In genomic region chr7:44530990-44531389, GRCh38 we compare ENCODE assay signal across 1 cellular context.
TF ChIP-seq lines count a peak whose summit lies in the region.

No MANE protein-coding gene starts in this region.

TF ChIP-seq in HCT116, 20 proteins besides CTCF, POLR2A, EP300 and RAD21:
- TF ChIP-seq POLR2AphosphoS5 (IDR thresholded peaks at IDR 0.05; ENCODE audit: low read depth, low read length) (no peak), EGR1 (IDR thresholded peaks at IDR 0.05; ENCODE audit: low read depth) (no peak), MAX (IDR thresholded peaks at IDR 0.05) (no peak), JUND (IDR thresholded peaks at IDR 0.05) (no peak), CEBPB (IDR thresholded peaks at IDR 0.05; ENCODE audit: low read depth) (no peak), FOSL1 (IDR thresholded peaks at IDR 0.05; ENCODE audit: low read depth) (no peak), ZFX (IDR thresholded peaks at IDR 0.05) (no peak)
- TF ChIP-seq, protein P1, sequence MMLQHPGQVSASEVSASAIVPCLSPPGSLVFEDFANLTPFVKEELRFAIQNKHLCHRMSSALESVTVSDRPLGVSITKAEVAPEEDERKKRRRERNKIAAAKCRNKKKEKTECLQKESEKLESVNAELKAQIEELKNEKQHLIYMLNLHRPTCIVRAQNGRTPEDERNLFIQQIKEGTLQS (IDR thresholded peaks at IDR 0.05), result no peak
